In the genomic region with DNA sequence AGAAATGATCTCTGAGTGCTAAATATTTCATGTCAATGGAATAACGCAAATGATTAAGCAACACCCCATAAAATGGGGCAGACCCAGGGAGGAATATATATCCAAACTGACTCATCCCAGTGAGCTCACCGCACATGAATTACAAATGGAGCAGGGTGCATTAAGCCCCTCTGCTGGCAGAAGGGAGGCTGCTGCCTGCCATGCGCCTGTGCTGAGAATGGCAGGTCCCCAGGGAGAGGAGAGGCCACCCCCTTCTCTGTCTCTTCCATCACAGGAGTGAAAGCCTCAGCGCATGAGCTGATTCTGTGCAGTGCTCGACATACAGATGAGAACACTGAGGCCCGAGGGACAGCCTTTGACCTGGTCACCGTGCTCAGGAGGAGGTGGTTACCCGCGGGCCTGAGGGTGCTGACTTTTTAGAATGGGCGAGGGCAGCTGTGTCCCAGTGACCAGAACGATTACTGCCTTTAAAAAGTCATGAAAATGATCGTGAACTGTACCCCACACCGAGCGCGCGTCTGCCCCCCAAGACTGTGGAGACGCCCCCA, we compare ENCODE assay signal across 8 cellular contexts. TPM values are rescaled to one million over a fixed set of nuclear protein-coding genes. Genes with fewer than 3 reads are reported as not detected.
A peak's percentile ranks its signal among the peaks of the same experiment; 100 is the strongest.
DNase-seq lines count a peak whose midpoint lies in the region; TF ChIP-seq lines count a peak whose summit lies in the region.
"Not testable (repeated sequence)": the region's sequence is repeated elsewhere in the genome, so short reads cannot be mapped to it uniquely, and the experiment has no call there.

No MANE protein-coding gene starts in this region.

- H3K4ac ChIP-seq in neuronal stem cell (ENCODE audit: low read length) = not testable (repeated sequence)

- H2BK5ac ChIP-seq in neuronal stem cell (ENCODE audit: low read length) = not testable (repeated sequence)

- not testable (repeated sequence) for H2BK15ac ChIP-seq in neuronal stem cell (ENCODE audit: low read length)

- H4K20me1 ChIP-seq in PC-9 (ENCODE audit: insufficient read depth) = not testable (repeated sequence)

- peak overlapping the region; percentile 79 for H3K4me3 ChIP-seq in Caco-2 (ENCODE audit: low read depth, low read length)
- H3K4me3 ChIP-seq in PC-9 = peak overlapping the region; percentile 88
- H3K4me3 ChIP-seq in dorsolateral prefrontal cortex = peak overlapping the region; percentile 49 to 93 (median 78)
- peak overlapping the region; percentile 77 for H3K4me3 ChIP-seq in iPS-18a (ENCODE audit: low read length)
- H3K4me3 ChIP-seq in neuronal stem cell (ENCODE audit: low read length in 2 of 2) = peak overlapping the region; percentile 57 to 92

- not testable (repeated sequence) for H2BK120ac ChIP-seq in neuronal stem cell (ENCODE audit: low read depth, low read length)

- not testable (repeated sequence) for H3K79me1 ChIP-seq in neuronal stem cell (ENCODE audit: low read depth, low read length)

- H2BK12ac ChIP-seq in neuronal stem cell (ENCODE audit: low read length) = not testable (repeated sequence)

- not testable (repeated sequence) for H4K91ac ChIP-seq in neuronal stem cell (ENCODE audit: low read depth, low read length, poor library complexity)

- not testable (repeated sequence) for TF ChIP-seq RAD21 in Ishikawa (IDR thresholded peaks at IDR 0.05; ENCODE audit: low read depth)

- peaks cover 16% of the 10 kb centered on the region for H3K79me2 ChIP-seq in PC-9 (ENCODE audit: low read depth)

- intact Hi-C loops in Caco-2 (cut with micrococcal nuclease; ENCODE audit: unreplicated experiment); dorsolateral prefrontal cortex (cut with DNase I): not testable (repeated sequence)
- intact Hi-C loops in PC-9 (cut with micrococcal nuclease; ENCODE audit: unreplicated experiment) = loop anchor here (2.0 kb wide), 1 partner anchor 16 kb away; no protein-coding TSS in a partner anchor

- peak overlapping the region; percentile 80 for H3K18ac ChIP-seq in neuronal stem cell (ENCODE audit: low read length)

- H2AK5ac ChIP-seq in neuronal stem cell (ENCODE audit: low read depth, low read length) = not testable (repeated sequence)

- no CpG with 5 or more reads among the region's 17 CpGs for WGBS in neuronal stem cell (ENCODE audit: extremely low coverage in 2 of 2, insufficient read length in 2 of 2, insufficient replicate concordance in 1 of 2), 2 donors

- H3K27ac ChIP-seq in PC-9 (peak overlapping the region; percentile 78), dorsolateral prefrontal cortex (peak overlapping the region in 46 of 59 donors; percentile 27 to 92 (median 66)), iPS-18a (ENCODE audit: low read length) (peak overlapping the region; percentile 59), substantia nigra (ENCODE audit: low read depth, low read length, poor library complexity, severe bottlenecking) (peak overlapping the region; percentile 66)
- not testable (repeated sequence) for H3K27ac ChIP-seq in neuronal stem cell (replicated peaks; ENCODE audit: low read length)

- peak overlapping the region; percentile 65 for H3K23ac ChIP-seq in neuronal stem cell (ENCODE audit: low read depth, low read length, poor library complexity)

- H3K27ac Mint-ChIP-seq in Caco-2 (ENCODE audit: unreplicated experiment) = peak overlapping the region; percentile 90
- peak overlapping the region; percentile 99 for H3K27ac Mint-ChIP-seq in activated T-cell treated with anti-CD3 and anti-CD28 coated beads, Interleukin-2, amount 50 U/mL, for 24 hours

- H3K27me3 ChIP-seq in Caco-2 (replicated peaks; ENCODE audit: control insufficient read depth, insufficient read depth, low read length); PC-9 (ENCODE audit: insufficient read depth, low read depth); dorsolateral prefrontal cortex; iPS-18a (ENCODE audit: control insufficient read depth, insufficient read depth, low read length); neuronal stem cell (ENCODE audit: control insufficient read depth in 3 of 3, insufficient read depth in 3 of 3, low read depth in 1 of 3, low read length in 3 of 3): not testable (repeated sequence)

- H3K4me1 ChIP-seq in Caco-2; iPS-18a (ENCODE audit: control insufficient read depth, low read depth, low read length); neuronal stem cell (ENCODE audit: control insufficient read depth in 2 of 2, insufficient read depth in 1 of 2, low read depth in 1 of 2, low read length in 2 of 2): not testable (repeated sequence)
- H3K4me1 ChIP-seq in PC-9 (replicated peaks; ENCODE audit: insufficient read depth) = peaks cover 23% of the 10 kb centered on the region

- CTCF ChIA-PET in Caco-2 (lab: Charles Lee) = interaction anchor here (0.6 to 1.5 kb wide), 5 partner anchors 69 to 620 kb away, joined by 3 to 17 read pairs (median 5); no protein-coding TSS in a partner anchor
- CTCF ChIA-PET in PC-9 (lab: Charles Lee) = not testable (repeated sequence)

- peaks cover 11% of the 10 kb centered on the region for H3K4me1 Mint-ChIP-seq in Caco-2 (ENCODE audit: low read depth, unreplicated experiment)
- peaks cover 30% of the 10 kb centered on the region for H3K4me1 Mint-ChIP-seq in activated T-cell treated with anti-CD3 and anti-CD28 coated beads, Interleukin-2, amount 50 U/mL, for 24 hours (ENCODE audit: low read depth)

- H3K9me2 ChIP-seq in PC-9 (ENCODE audit: insufficient read depth) = not testable (repeated sequence)

- not testable (repeated sequence) for TF ChIP-seq EP300 in Ishikawa (IDR thresholded peaks at IDR 0.05; ENCODE audit: borderline replicate concordance)

- H3K9me3 ChIP-seq in Caco-2; PC-9 (ENCODE audit: insufficient read depth, low read depth); iPS-18a (ENCODE audit: control insufficient read depth, low read depth, low read length); neuronal stem cell (replicated peaks in 1 of 2; ENCODE audit: control insufficient read depth in 2 of 2, insufficient read depth in 1 of 2, low read depth in 1 of 2, low read length in 2 of 2): not testable (repeated sequence)

- H3K27me3 Mint-ChIP-seq in Caco-2 (ENCODE audit: insufficient read depth, unreplicated experiment); activated T-cell treated with anti-CD3 and anti-CD28 coated beads, Interleukin-2, amount 50 U/mL, for 24 hours: not testable (repeated sequence)

- H3K4me3 Mint-ChIP-seq in Caco-2 (ENCODE audit: unreplicated experiment) = peak overlapping the region; percentile 84
- peak overlapping the region; percentile 94 for H3K4me3 Mint-ChIP-seq in activated T-cell treated with anti-CD3 and anti-CD28 coated beads, Interleukin-2, amount 50 U/mL, for 24 hours

- not testable (repeated sequence) for H3K9me3 Mint-ChIP-seq in Caco-2 (ENCODE audit: unreplicated experiment); activated T-cell treated with anti-CD3 and anti-CD28 coated beads, Interleukin-2, amount 50 U/mL, for 24 hours

- H3K14ac ChIP-seq in neuronal stem cell (ENCODE audit: low read length) = not testable (repeated sequence)

- H3K36me3 Mint-ChIP-seq in Caco-2 (ENCODE audit: insufficient read depth, unreplicated experiment) = not testable (repeated sequence)
- peaks cover 39% of the 10 kb centered on the region for H3K36me3 Mint-ChIP-seq in activated T-cell treated with anti-CD3 and anti-CD28 coated beads, Interleukin-2, amount 50 U/mL, for 24 hours (ENCODE audit: low read depth)

- not testable (repeated sequence) for TF ChIP-seq CTCF in Caco-2 (IDR thresholded peaks at IDR 0.05; ENCODE audit: insufficient read depth in 1 of 2, low read depth in 1 of 2, low read length in 1 of 2, severe bottlenecking in 1 of 2, unreplicated experiment in 1 of 2); PC-9 (conservative IDR thresholded peaks at IDR 0.05); dorsolateral prefrontal cortex (IDR thresholded peaks at IDR 0.05 in 54 of 56, conservative IDR thresholded peaks at IDR 0.05 in 2 of 56; ENCODE audit: low read depth in 1 of 56, partially characterized antibody in 56 of 56)

- H4K8ac ChIP-seq in neuronal stem cell (ENCODE audit: low read depth, low read length) = not testable (repeated sequence)

- H3K9ac ChIP-seq in iPS-18a (ENCODE audit: low read length) = peak overlapping the region; percentile 70
- H3K9ac ChIP-seq in neuronal stem cell (ENCODE audit: low read depth, low read length, poor library complexity) = peak overlapping the region; percentile 91

- not testable (repeated sequence) for H3F3A ChIP-seq in PC-9 (ENCODE audit: insufficient read depth, low read depth)

- POLR2A ChIA-PET in Caco-2 (lab: Charles Lee) = interaction anchor here (0.6 kb wide), 2 partner anchors 69 to 785 kb away, joined by 6 to 9 read pairs; no protein-coding TSS in a partner anchor
- POLR2A ChIA-PET in PC-9 (lab: Charles Lee; ENCODE audit: unreplicated experiment) = not testable (repeated sequence)

- TSS peak; percentile 54 for BruUV-seq in Caco-2 (replicated peaks; lab: Mats Ljungman, UMichigan)
- TSS peak; percentile 60 for BruUV-seq in PC-9 (replicated peaks; lab: Mats Ljungman, UMichigan)

- H3K36me3 ChIP-seq in Caco-2 (ENCODE audit: control insufficient read depth, insufficient read depth, low read length); PC-9 (ENCODE audit: low read depth); iPS-18a (ENCODE audit: control insufficient read depth, low read depth, low read length); neuronal stem cell (replicated peaks in 1 of 2; ENCODE audit: control insufficient read depth in 2 of 2, insufficient read depth in 2 of 2, low read length in 2 of 2): not testable (repeated sequence)

- H3K4me2 ChIP-seq in PC-9 (peak overlapping the region; percentile 91), neuronal stem cell (ENCODE audit: insufficient read depth, low read length, poor library complexity, severe bottlenecking) (peak overlapping the region; percentile 51)

- H2AFZ ChIP-seq in PC-9 (peak overlapping the region; percentile 68), neuronal stem cell (ENCODE audit: low read length) (peak overlapping the region; percentile 97)

- DNase-seq in Caco-2 (peak; percentile 33 to 51), PC-9 (peak; percentile 48 to 67), dorsolateral prefrontal cortex (peak in 2 of 10 donors; percentile 4 to 31), neuronal stem cell (ENCODE audit: low spot score) (peak; percentile 18), substantia nigra (lab: John Stamatoyannopoulos, UW) (peak in 3 of 49 donors; percentile 20 to 52 (median 48))
- not testable (repeated sequence) for DNase-seq in activated T-cell treated with anti-CD3 and anti-CD28 coated beads, Interleukin-2, amount 50 U/mL, for 24 hours

TF ChIP-seq in Ishikawa, 13 proteins besides CTCF, POLR2A, EP300 and RAD21:
- TF ChIP-seq CEBPB (IDR thresholded peaks at IDR 0.05) = 0 out of 2 replicates have a peak, but pooled peaks have one; percentile 7

RNA-seq across cellular contexts. Expression of a gene that starts 29.1 kb away (rescaled TPM):
- 1.0 and 1.6 TPM in 2 replicates for total RNA-seq in Caco-2 (2022)
- total RNA-seq in PC-9 (2021) = 2.2 and 2.6 TPM in 2 replicates
- 10 to 100 TPM in 2 of 120 experiments, 1 to 10 TPM in 110, under 1 TPM in 4, not detected in 4; 0.90 to 11.9 (median 3.0) TPM for total RNA-seq in dorsolateral prefrontal cortex
- not detected for polyA plus RNA-seq in neuronal stem cell (2013, experiment 1 of 2)
- 0.11 TPM for polyA plus RNA-seq in neuronal stem cell (2013, experiment 2 of 2)
